9 cellular contexts compared by ENCODE assay signal in genomic region chr12:34033628-34034296, GRCh38. TPM values are rescaled to one million over a fixed set of nuclear protein-coding genes. Genes with fewer than 3 reads are reported as not detected.
DNase-seq lines count a peak whose midpoint lies in the region; TF ChIP-seq lines count a peak whose summit lies in the region.
"Had no signal": no experiment of that assay in that cellular context is flagged by ENCODE, and none has a peak within 500 bp of the region (broad histone marks: within the 10 kb centered on the region; RNA-seq: fewer than 3 reads in every experiment).

No MANE protein-coding gene starts in this region.

- no peaks in the 10 kb centered on the region for H3K4me1 ChIP-seq in PC-9 (replicated peaks; ENCODE audit: insufficient read depth)
- H3K4me1 ChIP-seq in effector memory CD4-positive, alpha-beta T cell (ENCODE audit: control insufficient read depth, insufficient read depth, low read length, poor library complexity, severe bottlenecking) = no peaks in the 10 kb centered on the region

- no peaks in the 10 kb centered on the region for H3K36me3 ChIP-seq in PC-9 (ENCODE audit: low read depth)
- H3K36me3 ChIP-seq in MG63 = no peaks in the 10 kb centered on the region
- H3K36me3 ChIP-seq in effector memory CD4-positive, alpha-beta T cell (ENCODE audit: control insufficient read depth, insufficient read depth, low read length) = no peaks in the 10 kb centered on the region

- no peaks in the 10 kb centered on the region for H3F3A ChIP-seq in PC-9 (ENCODE audit: insufficient read depth, low read depth)

- H3K9me3 ChIP-seq in PC-9 (ENCODE audit: insufficient read depth, low read depth) = no peaks in the 10 kb centered on the region
- H3K9me3 ChIP-seq in MG63 = no peaks in the 10 kb centered on the region
- no peaks in the 10 kb centered on the region for H3K9me3 ChIP-seq in effector memory CD4-positive, alpha-beta T cell (ENCODE audit: control insufficient read depth, low read length)

- no peaks in the 10 kb centered on the region for H3K4me1 Mint-ChIP-seq in type B pancreatic cell (ENCODE audit: unreplicated experiment)
- H3K4me1 Mint-ChIP-seq in activated T-helper 2 cell treated with anti-CD3 and anti-CD28 coated beads, Interferon-gamma antibody, Interleukin-2, Interleukin-4, amounts not matched to agents 10 μg/mL and 5 μg/mL and 100 μg/mL, durations not matched to agents 14 hours and 24 hours and 36 hours (ENCODE audit: low read depth) = peaks cover 4% of the 10 kb centered on the region

- no TSS peak for BruUV-seq in PC-9 (replicated peaks; lab: Mats Ljungman, UMichigan)

- H3K4me2 ChIP-seq in PC-9 = no peak overlapping the region

- DNase-seq in GM12865 (ENCODE audit: low read depth) (peak; percentile 30), PC-9 (no peak), fibroblast of pulmonary artery (ENCODE audit: low read depth) (peak; percentile 53), type B pancreatic cell (ENCODE audit: extremely low spot score, unreplicated experiment) (no peak), MG63 (no peak)
- no peak for DNase-seq in activated T-helper 2 cell treated with anti-CD3 and anti-CD28 coated beads, Interferon-gamma antibody, Interleukin-2, Interleukin-4, amounts not matched to agents 10 μg/mL and 5 μg/mL and 100 μg/mL, durations not matched to agents 14 hours and 24 hours and 36 hours (ENCODE audit: low spot score)
- no peak for DNase-seq in effector memory CD4-positive, alpha-beta T cell

- no peaks in the 10 kb centered on the region for H3K9me3 Mint-ChIP-seq in type B pancreatic cell
- no peaks in the 10 kb centered on the region for H3K9me3 Mint-ChIP-seq in activated T-helper 2 cell treated with anti-CD3 and anti-CD28 coated beads, Interferon-gamma antibody, Interleukin-2, Interleukin-4, amounts not matched to agents 10 μg/mL and 5 μg/mL and 100 μg/mL, durations not matched to agents 14 hours and 24 hours and 36 hours

- H3K79me2 ChIP-seq in PC-9 (ENCODE audit: low read depth) = no peaks in the 10 kb centered on the region

- peak; percentile 86 for TF ChIP-seq CTCF in 22Rv1 (IDR thresholded peaks at IDR 0.05)
- TF ChIP-seq CTCF in GM12865 (IDR thresholded peaks at IDR 0.05; ENCODE audit: insufficient read depth, low read depth, low read length, missing control alignments) = peak; percentile 40
- peak; percentile 79 for TF ChIP-seq CTCF in PC-9 (conservative IDR thresholded peaks at IDR 0.05)
- TF ChIP-seq CTCF in fibroblast of pulmonary artery (IDR thresholded peaks at IDR 0.05; ENCODE audit: low read length, missing control alignments) = peak; percentile 59
- peak; percentile 78 for TF ChIP-seq CTCF in type B pancreatic cell (conservative IDR thresholded peaks at IDR 0.05)

- H3K27me3 ChIP-seq in PC-9 (ENCODE audit: insufficient read depth, low read depth) (no peaks in the 10 kb centered on the region), MG63 (no peaks in the 10 kb centered on the region)
- H3K27me3 ChIP-seq in effector memory CD4-positive, alpha-beta T cell (replicated peaks; ENCODE audit: control insufficient read depth, insufficient read depth, low read length, poor library complexity, severe bottlenecking) = no peaks in the 10 kb centered on the region

- POLR2A ChIA-PET in PC-9 (lab: Charles Lee; ENCODE audit: unreplicated experiment) = interaction anchor here (0.7 kb wide), 1 partner anchor 73 kb away, joined by 3 read pairs; no protein-coding TSS in a partner anchor

- no peak overlapping the region for H3K4me3 ChIP-seq in GM12865 (ENCODE audit: low read depth, low read length)
- no peak overlapping the region for H3K4me3 ChIP-seq in PC-9
- no peak overlapping the region for H3K4me3 ChIP-seq in fibroblast of pulmonary artery (replicated peaks; ENCODE audit: low read depth, low read length)
- no peak overlapping the region for H3K4me3 ChIP-seq in MG63
- H3K4me3 ChIP-seq in effector memory CD4-positive, alpha-beta T cell (ENCODE audit: insufficient read depth, low read depth, low read length, poor library complexity, severe bottlenecking) = no peak overlapping the region

- H3K9me2 ChIP-seq in PC-9 (ENCODE audit: insufficient read depth) = no peaks in the 10 kb centered on the region

- H2AFZ ChIP-seq in PC-9 = no peak overlapping the region

- H3K27me3 Mint-ChIP-seq in type B pancreatic cell = no peaks in the 10 kb centered on the region
- H3K27me3 Mint-ChIP-seq in activated T-helper 2 cell treated with anti-CD3 and anti-CD28 coated beads, Interferon-gamma antibody, Interleukin-2, Interleukin-4, amounts not matched to agents 10 μg/mL and 5 μg/mL and 100 μg/mL, durations not matched to agents 14 hours and 24 hours and 36 hours (ENCODE audit: low read depth) = no peaks in the 10 kb centered on the region
- H3K27me3 Mint-ChIP-seq: activated naive CD8-positive, alpha-beta T cell had no signal

- H3K36me3 Mint-ChIP-seq in type B pancreatic cell = no peaks in the 10 kb centered on the region
- H3K36me3 Mint-ChIP-seq in activated T-helper 2 cell treated with anti-CD3 and anti-CD28 coated beads, Interferon-gamma antibody, Interleukin-2, Interleukin-4, amounts not matched to agents 10 μg/mL and 5 μg/mL and 100 μg/mL, durations not matched to agents 14 hours and 24 hours and 36 hours (ENCODE audit: low read depth) = no peaks in the 10 kb centered on the region
- H3K36me3 Mint-ChIP-seq: activated naive CD8-positive, alpha-beta T cell had no signal

- no peak overlapping the region for H3K27ac ChIP-seq in 22Rv1
- H3K27ac ChIP-seq in PC-9 = peak overlapping the region; percentile 36
- no peak overlapping the region for H3K27ac ChIP-seq in effector memory CD4-positive, alpha-beta T cell (ENCODE audit: insufficient read depth, low read length, poor library complexity, severe bottlenecking)

- H4K20me1 ChIP-seq in PC-9 (ENCODE audit: insufficient read depth) = no peaks in the 10 kb centered on the region

- no peak overlapping the region for H3K27ac Mint-ChIP-seq in type B pancreatic cell
- no peak overlapping the region for H3K27ac Mint-ChIP-seq in activated T-helper 2 cell treated with anti-CD3 and anti-CD28 coated beads, Interferon-gamma antibody, Interleukin-2, Interleukin-4, amounts not matched to agents 10 μg/mL and 5 μg/mL and 100 μg/mL, durations not matched to agents 14 hours and 24 hours and 36 hours
- H3K27ac Mint-ChIP-seq: activated naive CD8-positive, alpha-beta T cell had no signal

- no peak overlapping the region for H3K4me3 Mint-ChIP-seq in type B pancreatic cell
- no peak overlapping the region for H3K4me3 Mint-ChIP-seq in activated T-helper 2 cell treated with anti-CD3 and anti-CD28 coated beads, Interferon-gamma antibody, Interleukin-2, Interleukin-4, amounts not matched to agents 10 μg/mL and 5 μg/mL and 100 μg/mL, durations not matched to agents 14 hours and 24 hours and 36 hours (ENCODE audit: low read depth)
- H3K4me3 Mint-ChIP-seq: activated naive CD8-positive, alpha-beta T cell had no signal

- CTCF ChIA-PET in PC-9 (lab: Charles Lee) = interaction anchor here (0.6 kb wide), 1 partner anchor 113 kb away, joined by 3 read pairs; no protein-coding TSS in a partner anchor

- intact Hi-C loops in PC-9 (cut with micrococcal nuclease; ENCODE audit: unreplicated experiment) = no loop called here
- intact Hi-C loops in activated T-helper 2 cell treated with anti-CD3 and anti-CD28 coated beads, Interferon-gamma antibody, Interleukin-2, Interleukin-4, amounts not matched to agents 10 μg/mL and 5 μg/mL and 100 μg/mL, durations not matched to agents 14 hours and 24 hours and 36 hours (cut with micrococcal nuclease) = loop anchor here (1.0 to 10.0 kb wide), 2 partner anchors 91 to 185 kb away; no protein-coding TSS in a partner anchor

RNA-seq across cellular contexts. Expression of gene ALG10, which starts 11.5 kb away (rescaled TPM):
- total RNA-seq in PC-9 (2021) (21.5 and 23.3 TPM in 2 replicates), type B pancreatic cell (ENCODE audit: low replicate concordance) (12.4 and 17.3 TPM in 2 replicates)
- total RNA-seq in MG63 (2014; rRNA removed; shearing (Covaris generic); ENCODE audit: low replicate concordance) = 2.1 and 3.9 TPM in 2 replicates
- 18.7 and 20.4 TPM in 2 replicates for total RNA-seq in activated T-helper 2 cell treated with anti-CD3 and anti-CD28 coated beads, Interferon-gamma antibody, Interleukin-2, Interleukin-4, amounts not matched to agents 10 μg/mL and 5 μg/mL and 100 μg/mL, durations not matched to agents 14 hours and 24 hours and 36 hours

Comparison
In these comparisons a context has a peak if more than half of its experiments do, and no peak if none do; other contexts are left out.
1. DNase-seq: peak in GM12865 (single experiment) and fibroblast of pulmonary artery (single experiment); none in PC-9 (0 of 2), type B pancreatic cell (single experiment), MG63 (single experiment), activated T-helper 2 cell treated with anti-CD3 and anti-CD28 coated beads, Interferon-gamma antibody, Interleukin-2, Interleukin-4, amounts not matched to agents 10 μg/mL and 5 μg/mL and 100 μg/mL, durations not matched to agents 14 hours and 24 hours and 36 hours (single experiment) and effector memory CD4-positive, alpha-beta T cell (0 of 3).
2. Peak in every context shown above with its lines, with median percentiles within 50 percentile points of each other: CTCF ChIP-seq.